ENCODE assay signal across 8 cellular contexts in the genomic region with DNA sequence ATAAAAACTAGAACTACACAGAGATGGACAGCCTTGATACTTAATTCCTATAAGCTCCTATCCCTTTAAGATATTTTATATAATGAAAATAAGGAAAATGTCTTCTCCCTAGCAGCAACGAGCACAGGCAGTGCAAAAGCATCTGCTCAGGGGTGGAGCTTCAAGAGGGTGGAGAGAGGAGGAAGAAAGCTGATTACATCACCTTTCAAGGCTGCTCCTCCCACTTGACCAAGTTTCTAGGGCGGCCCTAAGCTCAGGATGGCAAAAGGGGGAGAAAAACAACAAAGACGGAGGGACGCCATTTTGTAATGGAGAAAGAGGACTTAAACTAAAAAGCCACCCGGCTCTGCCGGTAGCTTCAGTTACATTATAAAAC. TPM values are rescaled to one million over a fixed set of nuclear protein-coding genes. Genes with fewer than 3 reads are reported as not detected.
A peak's percentile ranks its signal among the peaks of the same experiment; 100 is the strongest.
DNase-seq lines count a peak whose midpoint lies in the region; ATAC-seq and TF ChIP-seq lines count a peak whose summit lies in the region.

No MANE protein-coding gene starts in this region.

- H3K27ac ChIP-seq in ascending aorta (peak overlapping the region; percentile 95 to 96), right atrium auricular region (peak overlapping the region; percentile 97), prostate gland (peak overlapping the region; percentile 95 to 99), urinary bladder (ENCODE audit: low read depth) (peak overlapping the region; percentile 100)

- 0% methylated on average over 6 of the region's 6 CpGs for WGBS in prostate gland
- 0% methylated on average over 6 of the region's 6 CpGs for WGBS in urinary bladder

- TF ChIP-seq POLR2A in prostate gland (IDR thresholded peaks at IDR 0.05), result peak; percentile 98

- peaks cover 16 to 52% of the 10 kb centered on the region in 2 donors for H3K4me1 ChIP-seq in ascending aorta
- H3K4me1 ChIP-seq in right atrium auricular region, result peaks cover 0 to 63% of the 10 kb centered on the region in 2 donors
- H3K4me1 ChIP-seq in prostate gland (replicated peaks), result peaks cover 5% of the 10 kb centered on the region
- no peaks in the 10 kb centered on the region for H3K4me1 ChIP-seq in urinary bladder (ENCODE audit: insufficient read depth)

- peak; percentile 33 for ATAC-seq in HG02763 (IDR thresholded peaks at IDR 0.05; ENCODE audit: unreplicated experiment)

- peaks cover 16 to 17% of the 10 kb centered on the region in 2 donors for H3K36me3 ChIP-seq in ascending aorta
- peaks cover 22% of the 10 kb centered on the region for H3K36me3 ChIP-seq in right atrium auricular region
- H3K36me3 ChIP-seq in prostate gland, result peaks cover 8 to 12% of the 10 kb centered on the region in 2 donors
- peaks cover 2% of the 10 kb centered on the region for H3K36me3 ChIP-seq in urinary bladder (ENCODE audit: insufficient read depth)

- H3K9me3 ChIP-seq in ascending aorta (no peaks in the 10 kb centered on the region), right atrium auricular region (no peaks in the 10 kb centered on the region), prostate gland (no peaks in the 10 kb centered on the region)

- H3K27me3 ChIP-seq in ascending aorta, result no peaks in the 10 kb centered on the region
- no peaks in the 10 kb centered on the region for H3K27me3 ChIP-seq in right atrium auricular region
- no peaks in the 10 kb centered on the region for H3K27me3 ChIP-seq in prostate gland (replicated peaks; ENCODE audit: insufficient read depth)

- TF ChIP-seq CTCF in ascending aorta (IDR thresholded peaks at IDR 0.05) (no peak), right atrium auricular region (IDR thresholded peaks at IDR 0.05) (no peak), prostate gland (IDR thresholded peaks at IDR 0.05) (no peak)

- DNase-seq in GM04503 (ENCODE audit: low read depth), result peak; percentile 89
- DNase-seq in NCI-H187 treated with DMSO at 0.1 percent for 48 hours (lab: John Stamatoyannopoulos, UW), result peak; percentile 94
- peak; percentile 35 to 98 (median 79) for DNase-seq in T-helper 2 cell
- peak; percentile 64 to 96 for DNase-seq in ascending aorta (ENCODE audit: low spot score in 2 of 2)
- DNase-seq in right atrium auricular region (ENCODE audit: low spot score), result peak; percentile 91
- DNase-seq in prostate gland (ENCODE audit: low spot score), result peak; percentile 93

- H3K4me3 ChIP-seq in ascending aorta, result peak overlapping the region; percentile 77 to 94
- peak overlapping the region; percentile 78 to 95 for H3K4me3 ChIP-seq in right atrium auricular region
- peak overlapping the region; percentile 54 to 89 for H3K4me3 ChIP-seq in prostate gland
- peak overlapping the region; percentile 89 for H3K4me3 ChIP-seq in urinary bladder (ENCODE audit: low read depth, low read length)

- intact Hi-C loops in ascending aorta (cut with DNase I) (loop anchor here (2.0 to 10.0 kb wide), 7 partner anchors 44 to 1007 kb away; a partner anchor contains a TSS), prostate gland (cut with DNase I) (loop anchor here (5.0 kb wide), 1 partner anchor 72 kb away; a partner anchor contains a TSS)

RNA-seq across cellular contexts. Expression of a gene that starts 2.2 kb away (rescaled TPM):
- total RNA-seq in ascending aorta, result 52.6 TPM
- 10 to 100 TPM; 18.4 to 20.6 TPM for total RNA-seq in right atrium auricular region
- 10 to 100 TPM; 40.0 to 51.0 TPM for total RNA-seq in prostate gland
- 18.2 TPM for total RNA-seq in urinary bladder
- 25.6 TPM for polyA plus RNA-seq in urinary bladder

RNA-seq across cellular contexts. Expression of a gene that starts 2.8 kb away (rescaled TPM):
- 33.0 TPM for total RNA-seq in ascending aorta
- 10 to 100 TPM; 65.6 to 87.7 TPM for total RNA-seq in right atrium auricular region
- 10 to 100 TPM; 63.6 to 69.2 TPM for total RNA-seq in prostate gland
- total RNA-seq in urinary bladder, result 64.7 TPM
- polyA plus RNA-seq in urinary bladder, result 58.6 TPM

RNA-seq across cellular contexts. Expression of a gene that starts 11.8 kb away (rescaled TPM):
- total RNA-seq in ascending aorta, result 13.7 TPM
- total RNA-seq in right atrium auricular region, result 1 to 10 TPM; 1.6 to 1.8 TPM
- total RNA-seq in prostate gland, result 10 to 100 TPM in 1 of 2 donors, 1 to 10 TPM in 1; 8.7 to 11.0 TPM
- 9.4 TPM for total RNA-seq in urinary bladder
- polyA plus RNA-seq in urinary bladder, result 7.6 TPM

RNA-seq across cellular contexts. Expression of a gene that starts 32.1 kb away (rescaled TPM):
- total RNA-seq in ascending aorta, result 6.2 TPM
- 10 to 100 TPM; 28.3 to 29.4 TPM for total RNA-seq in right atrium auricular region
- total RNA-seq in prostate gland, result 10 to 100 TPM; 12.8 to 18.5 TPM
- total RNA-seq in urinary bladder, result 6.3 TPM
- 15.9 TPM for polyA plus RNA-seq in urinary bladder

RNA-seq across cellular contexts. Expression of a gene that starts 43.6 kb away (rescaled TPM):
- total RNA-seq in ascending aorta (36.6 TPM), right atrium auricular region (10 to 100 TPM; 33.9 to 41.3 TPM), prostate gland (10 to 100 TPM; 42.3 to 49.2 TPM), urinary bladder (16.0 TPM)
- polyA plus RNA-seq in urinary bladder, result 42.8 TPM

Comparison
In these comparisons a context has a peak if more than half of its experiments do, and no peak if none do; other contexts are left out.
1. Peak in every context shown above with its lines: DNase-seq, ATAC-seq, H3K4me3 ChIP-seq and H3K27ac ChIP-seq.